ENCODE assay signal across 28 cellular contexts in genomic region chr22:46721716-46722115, GRCh38. TPM values are rescaled to one million over a fixed set of nuclear protein-coding genes. Genes with fewer than 3 reads are reported as not detected.
DNase-seq lines count a peak whose midpoint lies in the region; ATAC-seq and TF ChIP-seq lines count a peak whose summit lies in the region.
"Had no signal": no experiment of that assay in that cellular context is flagged by ENCODE, and none has a peak within 500 bp of the region (broad histone marks: within the 10 kb centered on the region; RNA-seq: fewer than 3 reads in every experiment).

No MANE protein-coding gene starts in this region.

- H4K20me1 ChIP-seq in mammary epithelial cell (ENCODE audit: insufficient read depth, low read length) = no peaks in the 10 kb centered on the region

- peak; percentile 10 for ATAC-seq in left ventricle myocardium superior
- ATAC-seq: A549; activated CD4-positive, CD25-positive, alpha-beta regulatory T cell treated with anti-CD3 and anti-CD28 coated beads, Interleukin-2, amount 50 U/mL, for 24 hours; K562; lower lobe of right lung; right cardiac atrium; stimulated activated naive CD8-positive, alpha-beta T cell treated with anti-CD3 and anti-CD28 coated beads, Interleukin-15, amount 100 ng/mL, for 72 hours had no signal

- H3K4me1 ChIP-seq in mammary epithelial cell (ENCODE audit: insufficient read depth, low read length) = peaks cover 15% of the 10 kb centered on the region
- H3K4me1 ChIP-seq: A549, lower lobe of right lung had no signal

- H3K4me3 Mint-ChIP-seq in MCF 10A (ENCODE audit: unreplicated experiment) = no peak overlapping the region
- H3K4me3 Mint-ChIP-seq in activated CD4-positive, alpha-beta T cell treated with anti-CD3 and anti-CD28 coated beads, Interleukin-2, amount 10 ng/mL, durations not matched to agents 24 days and 14 days = no peak overlapping the region
- H3K4me3 Mint-ChIP-seq: activated T-cell treated with anti-CD3 and anti-CD28 coated beads, Interleukin-2, amount 50 U/mL, for 24 hours; B cell; stimulated activated naive CD8-positive, alpha-beta T cell treated with anti-CD3 and anti-CD28 coated beads, Interleukin-15, amount 100 ng/mL, for 72 hours had no signal

- no peak for TF ChIP-seq EP300 in Ishikawa (IDR thresholded peaks at IDR 0.05; ENCODE audit: borderline replicate concordance)

- H3K4me3 ChIP-seq in mammary epithelial cell (replicated peaks in 1 of 3; ENCODE audit: insufficient read depth in 1 of 3, low read depth in 2 of 3, low read length in 3 of 3) = no peak overlapping the region
- H3K4me3 ChIP-seq: A549, K562, lower lobe of right lung, transverse colon had no signal

- no TSS peak for BruUV-seq in mammary epithelial cell (replicated peaks; lab: Mats Ljungman, UMichigan)
- no TSS peak for BruUV-seq in MCF 10A (replicated peaks; lab: Mats Ljungman, UMichigan)

- peak overlapping the region; percentile 46 for H3K4me2 ChIP-seq in mammary epithelial cell (ENCODE audit: insufficient read depth, low read depth, low read length)
- H3K4me2 ChIP-seq: A549 had no signal

- H3K27me3 Mint-ChIP-seq in MCF 10A (ENCODE audit: insufficient read depth, unreplicated experiment) = no peaks in the 10 kb centered on the region
- no peaks in the 10 kb centered on the region for H3K27me3 Mint-ChIP-seq in activated CD4-positive, alpha-beta T cell treated with anti-CD3 and anti-CD28 coated beads, Interleukin-2, amount 10 ng/mL, durations not matched to agents 24 days and 14 days
- H3K27me3 Mint-ChIP-seq: activated T-cell treated with anti-CD3 and anti-CD28 coated beads, Interleukin-2, amount 50 U/mL, for 24 hours; B cell; stimulated activated naive CD8-positive, alpha-beta T cell treated with anti-CD3 and anti-CD28 coated beads, Interleukin-15, amount 100 ng/mL, for 72 hours had no signal

- H3K36me3 Mint-ChIP-seq in MCF 10A (ENCODE audit: insufficient read depth, unreplicated experiment) = peaks cover 35% of the 10 kb centered on the region
- H3K36me3 Mint-ChIP-seq in activated CD4-positive, alpha-beta T cell treated with anti-CD3 and anti-CD28 coated beads, Interleukin-2, amount 10 ng/mL, durations not matched to agents 24 days and 14 days (ENCODE audit: low read depth) = peaks cover 42% of the 10 kb centered on the region

- H3K9me3 Mint-ChIP-seq in MCF 10A (ENCODE audit: unreplicated experiment) = no peaks in the 10 kb centered on the region
- no peaks in the 10 kb centered on the region for H3K9me3 Mint-ChIP-seq in activated CD4-positive, alpha-beta T cell treated with anti-CD3 and anti-CD28 coated beads, Interleukin-2, amount 10 ng/mL, durations not matched to agents 24 days and 14 days
- H3K9me3 Mint-ChIP-seq: activated T-cell treated with anti-CD3 and anti-CD28 coated beads, Interleukin-2, amount 50 U/mL, for 24 hours; stimulated activated naive CD8-positive, alpha-beta T cell treated with anti-CD3 and anti-CD28 coated beads, Interleukin-15, amount 100 ng/mL, for 72 hours had no signal

- intact Hi-C loops in mammary epithelial cell (cut with micrococcal nuclease) = no loop called here
- intact Hi-C loops in MCF 10A (cut with micrococcal nuclease) = no loop called here
- intact Hi-C loops in left ventricle myocardium superior (cut with micrococcal nuclease) = no loop called here
- intact Hi-C loops in activated CD4-positive, alpha-beta T cell treated with anti-CD3 and anti-CD28 coated beads, Interleukin-2, amount 10 ng/mL, durations not matched to agents 24 days and 14 days (cut with micrococcal nuclease) = no loop called here

- no peaks in the 10 kb centered on the region for H3K27me3 ChIP-seq in mammary epithelial cell (ENCODE audit: insufficient read depth, low read length)
- H3K27me3 ChIP-seq: transverse colon had no signal

- POLR2A ChIA-PET in MCF 10A (lab: Yijun Ruan, JAX) = interaction anchor here (1.2 to 2.0 kb wide), 3 partner anchors 9 to 41 kb away, joined by 4 to 9 read pairs (median 5); partner anchors contain the start of gene TBC1D22A

- H3K9ac ChIP-seq in mammary epithelial cell (ENCODE audit: insufficient read depth, low read length) = no peak overlapping the region

- dilution Hi-C loops in mammary epithelial cell (cut with HindIII; ENCODE audit: low sequenced_read_pairs) = no loop called here

- peak overlapping the region; percentile 71 for H2AFZ ChIP-seq in mammary epithelial cell (ENCODE audit: low read depth, low read length)

- no peak for TF ChIP-seq CTCF in mammary epithelial cell (conservative IDR thresholded peaks at IDR 0.05 in 1 of 2, IDR thresholded peaks at IDR 0.05 in 1 of 2; ENCODE audit: extremely low read depth in 1 of 2, insufficient read depth in 1 of 2, low read depth in 1 of 2, low read length in 2 of 2)
- no peak for TF ChIP-seq CTCF in MCF 10A (IDR thresholded peaks at IDR 0.05; ENCODE audit: unreplicated experiment)

- WGBS in mammary epithelial cell (ENCODE audit: low coverage, missing lambda C conversion rate) = 4% methylated on average over 7 of the region's 8 CpGs

- CTCF ChIA-PET in mammary epithelial cell (lab: Charles Lee; ENCODE audit: low non-redundant PET) = interaction anchor here (0.7 kb wide), 1 partner anchor 259 kb away, joined by 4 read pairs; no protein-coding TSS in a partner anchor
- CTCF ChIA-PET in MCF 10A (lab: Yijun Ruan, JAX) = interaction anchor here (0.6 to 1.2 kb wide), 3 partner anchors 82 to 1116 kb away, joined by 3 to 5 read pairs (median 4); no protein-coding TSS in a partner anchor

- DNase-seq in mammary epithelial cell (peak; percentile 56), MCF 10A (ENCODE audit: unreplicated experiment) (no peak), left ventricle myocardium superior (no peak), retina (peak; percentile 45), NCI-H345 treated with DMSO at 0.1 percent for 48 hours (lab: John Stamatoyannopoulos, UW; ENCODE audit: unreplicated experiment) (no peak), NCI-H510A treated with DMSO at 0.1 percent for 48 hours (lab: John Stamatoyannopoulos, UW) (no peak)
- DNase-seq in activated CD4-positive, alpha-beta T cell treated with anti-CD3 and anti-CD28 coated beads, Interleukin-2, amount 10 ng/mL, durations not matched to agents 24 days and 14 days = no peak
- DNase-seq: activated CD8-positive, alpha-beta memory T cell treated with anti-CD3 and anti-CD28 coated beads for 24 hours; activated T-cell treated with anti-CD3 and anti-CD28 coated beads, Interleukin-2, amount 50 U/mL, for 24 hours; Calu3; caudate nucleus; dermis blood vessel endothelial cell; foreskin fibroblast; hypothalamus; lower lobe of right lung; MM.1S; NCI-H2171; NCI-H526 treated with DMSO at 0.1 percent for 48 hours; occipital lobe; stimulated activated naive CD8-positive, alpha-beta T cell treated with anti-CD3 and anti-CD28 coated beads, Interleukin-15, amount 100 ng/mL, for 72 hours; transverse colon had no signal

- no peaks in the 10 kb centered on the region for H3K36me3 ChIP-seq in mammary epithelial cell (ENCODE audit: insufficient read depth, low read length)

- in situ Hi-C loops in mammary epithelial cell (cut with MboI; ENCODE audit: low sequenced_read_pairs in 2 of 2) = no loop called here

- TF ChIP-seq RAD21 in Ishikawa (IDR thresholded peaks at IDR 0.05; ENCODE audit: low read depth) = no peak

- no peaks in the 10 kb centered on the region for H3K9me3 ChIP-seq in mammary epithelial cell (replicated peaks; ENCODE audit: insufficient read depth, low read length)
- H3K9me3 ChIP-seq: A549, lower lobe of right lung, transverse colon had no signal

- H3K27ac Mint-ChIP-seq in MCF 10A (ENCODE audit: low read depth, unreplicated experiment) = no peak overlapping the region
- H3K27ac Mint-ChIP-seq in activated CD4-positive, alpha-beta T cell treated with anti-CD3 and anti-CD28 coated beads, Interleukin-2, amount 10 ng/mL, durations not matched to agents 24 days and 14 days = no peak overlapping the region
- H3K27ac Mint-ChIP-seq: B cell; stimulated activated naive CD8-positive, alpha-beta T cell treated with anti-CD3 and anti-CD28 coated beads, Interleukin-15, amount 100 ng/mL, for 72 hours had no signal

- H3K79me2 ChIP-seq in mammary epithelial cell (ENCODE audit: insufficient read depth, low read length) = peaks cover 8% of the 10 kb centered on the region

- H3K4me1 Mint-ChIP-seq in MCF 10A (ENCODE audit: insufficient read depth, unreplicated experiment) = no peaks in the 10 kb centered on the region
- no peaks in the 10 kb centered on the region for H3K4me1 Mint-ChIP-seq in activated CD4-positive, alpha-beta T cell treated with anti-CD3 and anti-CD28 coated beads, Interleukin-2, amount 10 ng/mL, durations not matched to agents 24 days and 14 days

- H3K27ac ChIP-seq in mammary epithelial cell (ENCODE audit: insufficient read depth, low read depth, low read length) = no peak overlapping the region
- H3K27ac ChIP-seq: A549, epithelial cell of prostate, lower lobe of right lung, transverse colon had no signal

TF ChIP-seq in Ishikawa, 13 proteins besides CTCF, POLR2A, EP300 and RAD21:
- TF ChIP-seq FOXM1 (IDR thresholded peaks at IDR 0.05; ENCODE audit: borderline replicate concordance, low read depth) (no peak), MAX (IDR thresholded peaks at IDR 0.05) (0 out of 2 replicates have a peak, but pooled peaks have one; percentile 12)

RNA-seq across cellular contexts. Expression of gene CERK, which starts 16.3 kb away (rescaled TPM):
- total RNA-seq in mammary epithelial cell = 10 to 100 TPM; 16.3 to 17.5 TPM
- 16.0 TPM for polyA plus RNA-seq in mammary epithelial cell
- polyA minus RNA-seq in mammary epithelial cell = 27.8 TPM
- 11.6 and 20.2 TPM in 2 replicates for total RNA-seq in MCF 10A (2022)
- 87.5 TPM for total RNA-seq in left ventricle myocardium superior
- 62.8 and 63.2 TPM in 2 replicates for total RNA-seq in activated CD4-positive, alpha-beta T cell treated with anti-CD3 and anti-CD28 coated beads, Interleukin-2, amount 10 ng/mL, durations not matched to agents 24 days and 14 days

RNA-seq across cellular contexts. Expression of gene TBC1D22A, which starts 40.7 kb away (rescaled TPM):
- total RNA-seq in mammary epithelial cell (10 to 100 TPM; 19.3 to 27.0 TPM), MCF 10A (2022) (26.0 and 27.7 TPM in 2 replicates), left ventricle myocardium superior (15.8 TPM)
- 17.0 TPM for polyA plus RNA-seq in mammary epithelial cell
- 6.4 TPM for polyA minus RNA-seq in mammary epithelial cell
- total RNA-seq in activated CD4-positive, alpha-beta T cell treated with anti-CD3 and anti-CD28 coated beads, Interleukin-2, amount 10 ng/mL, durations not matched to agents 24 days and 14 days = 39.2 and 41.0 TPM in 2 replicates

Comparison
In these comparisons a context has a peak if more than half of its experiments do, and no peak if none do; other contexts are left out.
1. DNase-seq: peak in mammary epithelial cell (single experiment) and retina (single experiment); none in MCF 10A (single experiment), left ventricle myocardium superior (single experiment), activated CD4-positive, alpha-beta T cell treated with anti-CD3 and anti-CD28 coated beads, Interleukin-2, amount 10 ng/mL, durations not matched to agents 24 days and 14 days (single experiment), NCI-H345 treated with DMSO at 0.1 percent for 48 hours (single experiment) and NCI-H510A treated with DMSO at 0.1 percent for 48 hours (single experiment).